In the genomic region with DNA sequence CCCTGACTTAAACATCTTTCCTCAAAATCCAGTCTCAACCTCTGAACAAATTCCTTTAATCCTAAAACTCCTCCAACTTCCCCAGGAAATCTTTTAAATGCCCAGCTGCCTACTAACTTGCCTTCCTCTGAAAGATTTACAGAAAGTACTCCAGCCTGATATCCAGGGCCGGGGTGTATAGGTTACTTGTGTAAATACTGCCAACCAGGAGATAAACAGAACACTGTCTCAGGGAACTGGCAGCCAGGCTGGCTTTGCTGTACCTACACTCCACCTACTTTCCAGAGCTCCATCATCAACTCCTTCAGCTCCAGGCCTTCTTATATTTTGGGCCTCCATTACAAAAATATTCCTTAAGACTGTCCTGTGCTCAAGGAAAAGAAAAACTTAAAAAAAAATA, we compare ENCODE assay signal across 26 cellular contexts.
"Had no signal": no experiment of that assay in that cellular context is flagged by ENCODE, and none has a peak within 500 bp of the region (broad histone marks: within the 10 kb centered on the region; RNA-seq: fewer than 3 reads in every experiment).

No MANE protein-coding gene starts in this region.

- H3K27me3 Mint-ChIP-seq: naive thymus-derived CD4-positive, alpha-beta T cell; stimulated activated naive CD8-positive, alpha-beta T cell treated with anti-CD3 and anti-CD28 coated beads, Interleukin-15, amount 100 ng/mL, for 72 hours had no signal

- H3K4me2 ChIP-seq: hepatocyte had no signal

- H3K27ac Mint-ChIP-seq: nephron; stimulated activated naive CD8-positive, alpha-beta T cell treated with anti-CD3 and anti-CD28 coated beads, Interleukin-15, amount 100 ng/mL, for 72 hours had no signal

- DNase-seq: dorsolateral prefrontal cortex; effector CD4-positive, alpha-beta T cell; foreskin keratinocyte; heart left ventricle; kidney; left lung; mesenchymal stem cell; midbrain; naive thymus-derived CD4-positive, alpha-beta T cell; nucleus accumbens; psoas muscle; right cardiac atrium; small intestine; stimulated activated CD4-positive, alpha-beta T cell treated with anti-CD3 and anti-CD28 coated beads, Interleukin-12 subunit alpha, Interleukin-12 subunit beta, amount 100 ng/mL, for 4 hours; stimulated activated CD4-positive, alpha-beta T cell treated with anti-CD3 and anti-CD28 coated beads, Interleukin-1b, Interleukin-23, amount 100 ng/mL, for 48 hours; stimulated activated CD4-positive, alpha-beta T cell treated with anti-CD3 and anti-CD28 coated beads, Interleukin-4, amount 100 ng/mL, for 1 hour; stimulated activated CD8-positive, alpha-beta memory T cell treated with anti-CD3 and anti-CD28 coated beads, Interleukin-4, amount 100 ng/mL, for 48 hours; stimulated activated naive CD4-positive, alpha-beta T cell; stimulated activated naive CD8-positive, alpha-beta T cell treated with anti-CD3 and anti-CD28 coated beads, Interleukin-15, amount 100 ng/mL, for 72 hours; trophoblast cell had no signal

- H3K9me3 Mint-ChIP-seq: naive thymus-derived CD4-positive, alpha-beta T cell; nephron; stimulated activated naive CD8-positive, alpha-beta T cell treated with anti-CD3 and anti-CD28 coated beads, Interleukin-15, amount 100 ng/mL, for 72 hours had no signal

- H3K4me1 ChIP-seq: esophagus muscularis mucosa, gastroesophageal sphincter, left lung, psoas muscle, suprapubic skin had no signal

- H3K27me3 ChIP-seq: dorsolateral prefrontal cortex, esophagus muscularis mucosa, foreskin keratinocyte, gastroesophageal sphincter, heart left ventricle, hepatocyte, left lung, suprapubic skin, vagina had no signal

- H3K79me2 ChIP-seq: hepatocyte had no signal

- H3K4me3 Mint-ChIP-seq: naive thymus-derived CD4-positive, alpha-beta T cell; nephron; stimulated activated naive CD8-positive, alpha-beta T cell treated with anti-CD3 and anti-CD28 coated beads, Interleukin-15, amount 100 ng/mL, for 72 hours had no signal

- H3K4me3 ChIP-seq: dorsolateral prefrontal cortex, esophagus muscularis mucosa, gastroesophageal sphincter, heart left ventricle, hepatocyte, left lung, psoas muscle, suprapubic skin, vagina had no signal

- H3K27ac ChIP-seq: dorsolateral prefrontal cortex, esophagus muscularis mucosa, foreskin keratinocyte, gastroesophageal sphincter, heart left ventricle, hepatocyte, left lung, psoas muscle, suprapubic skin, vagina had no signal

- H3K4me1 Mint-ChIP-seq: naive thymus-derived CD4-positive, alpha-beta T cell; nephron had no signal
